ENCODE assay signal across 8 cellular contexts in the genomic region with DNA sequence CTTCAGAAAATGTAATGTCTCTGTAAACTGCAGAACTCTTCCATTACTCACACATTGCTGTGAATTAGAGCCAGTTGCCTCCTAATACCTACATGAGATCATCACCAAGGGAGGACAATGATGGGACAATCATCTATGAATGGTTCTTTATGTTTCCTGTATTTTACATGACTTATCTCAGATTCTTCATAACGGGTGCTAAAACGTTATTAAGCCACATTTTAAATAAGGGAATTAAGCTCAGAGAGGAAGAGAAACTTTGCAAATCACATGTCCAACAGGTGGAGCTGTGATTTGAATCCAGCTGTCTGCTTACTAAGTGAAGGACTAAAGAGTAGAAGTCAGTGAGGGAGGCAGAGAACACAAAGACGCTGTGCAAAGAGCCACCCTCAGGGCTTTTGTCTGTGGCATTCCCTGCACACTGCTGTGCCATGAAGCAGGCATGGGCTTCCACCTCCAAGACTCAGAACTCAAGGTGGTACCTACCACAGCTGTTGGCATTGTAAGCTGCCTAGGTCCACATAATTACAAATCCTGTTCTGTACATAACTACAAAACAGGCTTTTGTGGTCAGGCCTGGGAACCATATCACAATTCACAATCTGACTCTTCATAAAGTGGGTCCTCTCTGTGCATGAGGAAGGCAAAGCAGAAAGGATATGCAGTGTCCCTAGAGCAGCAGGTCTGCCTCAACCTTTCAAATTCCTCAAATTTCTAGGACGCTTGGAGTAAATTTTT. TPM values are rescaled to one million over a fixed set of nuclear protein-coding genes. Genes with fewer than 3 reads are reported as not detected.
DNase-seq lines count a peak whose midpoint lies in the region; ATAC-seq and TF ChIP-seq lines count a peak whose summit lies in the region.

No MANE protein-coding gene starts in this region.

- TF ChIP-seq POLR2A in lower leg skin (IDR thresholded peaks at IDR 0.05): no peak

- no peak overlapping the region for H2AFZ ChIP-seq in hepatocyte

- peaks cover 0 to 57% (median 42%) of the 10 kb centered on the region in 9 donors for H3K4me1 ChIP-seq in heart right ventricle
- H3K4me1 ChIP-seq in Panc1 (ENCODE audit: control insufficient read depth, insufficient read depth, low read length): peaks cover 11% of the 10 kb centered on the region
- H3K4me1 ChIP-seq in hepatocyte (ENCODE audit: insufficient read depth): peaks cover 32% of the 10 kb centered on the region
- H3K4me1 ChIP-seq in ascending aorta: no peaks in the 10 kb centered on the region

- WGBS in heart right ventricle, 2 donors: 30 to 32% methylated on average over 4 of the region's 4 CpGs
- 29% methylated on average over 4 of the region's 4 CpGs for WGBS in hepatocyte (ENCODE audit: low lambda C conversion rate, missing lambda C conversion rate)
- 28 to 31% methylated on average over 4 of the region's 4 CpGs for WGBS in lower leg skin, 2 donors

- CTCF ChIA-PET in Panc1 (lab: Charles Lee): no interaction called here

- H3K79me2 ChIP-seq in hepatocyte: peaks cover 79% of the 10 kb centered on the region

- H3K27ac ChIP-seq in heart right ventricle (peak overlapping the region in 1 of 10 donors; percentile 37), Panc1 (ENCODE audit: low read length) (peak overlapping the region; percentile 30; the same call in 1 of the 2 replicates), hepatocyte (peak overlapping the region; percentile 70), ascending aorta (no peak overlapping the region)

- POLR2A ChIA-PET in Panc1 (lab: Charles Lee): no interaction called here

- no peaks in the 10 kb centered on the region for H3K9me2 ChIP-seq in hepatocyte (replicated peaks; ENCODE audit: insufficient read depth)

- H3K27me3 ChIP-seq in heart right ventricle: no peaks in the 10 kb centered on the region
- no peaks in the 10 kb centered on the region for H3K27me3 ChIP-seq in Panc1 (ENCODE audit: control insufficient read depth, insufficient read depth, low read length)
- no peaks in the 10 kb centered on the region for H3K27me3 ChIP-seq in hepatocyte
- no peaks in the 10 kb centered on the region for H3K27me3 ChIP-seq in ascending aorta

- no peak overlapping the region for H3K4me3 ChIP-seq in heart right ventricle
- H3K4me3 ChIP-seq in Panc1 (ENCODE audit: low read depth in 2 of 2, low read length in 2 of 2): no peak overlapping the region
- no peak overlapping the region for H3K4me3 ChIP-seq in hepatocyte
- no peak overlapping the region for H3K4me3 ChIP-seq in ascending aorta
- H3K4me3 ChIP-seq in lower leg skin (ENCODE audit: low read depth, poor library complexity, severe bottlenecking): no peak overlapping the region

- no peaks in the 10 kb centered on the region for H4K20me1 ChIP-seq in hepatocyte (ENCODE audit: insufficient read depth, poor library complexity, severe bottlenecking)

- ATAC-seq in heart right ventricle (peak in 5 of 8 donors; percentile 45 to 58 (median 54)), HG02884 (IDR thresholded peaks at IDR 0.05; ENCODE audit: unreplicated experiment) (peak; percentile 59), Panc1 (peak; percentile 90)

- no TSS peak for BruUV-seq in Panc1 (replicated peaks; lab: Mats Ljungman, UMichigan)

- in situ Hi-C loops in Panc1 (cut with HindIII; ENCODE audit: low pct_unique_long_range_greater_than_20kb, low sequenced_read_pairs): no loop called here

- DNase-seq in heart right ventricle: no peak
- DNase-seq in cardiac septum (ENCODE audit: low spot score): no peak
- no peak for DNase-seq in Panc1 (ENCODE audit: low read depth, low spot score)
- DNase-seq in hepatocyte (ENCODE audit: low spot score): peak; percentile 41
- no peak for DNase-seq in ascending aorta (ENCODE audit: low spot score in 2 of 2)
- DNase-seq in lower leg skin (ENCODE audit: low spot score in 2 of 2): no peak
- DNase-seq in activated CD8-positive, alpha-beta memory T cell treated with anti-CD3 and anti-CD28 coated beads for 24 hours: no peak

- peak overlapping the region; percentile 24 for H3K4me2 ChIP-seq in hepatocyte

- H3K36me3 ChIP-seq in heart right ventricle (no peaks in the 10 kb centered on the region), Panc1 (ENCODE audit: control insufficient read depth, insufficient read depth, low read length) (no peaks in the 10 kb centered on the region), hepatocyte (replicated peaks; ENCODE audit: insufficient read depth, low read depth) (no peaks in the 10 kb centered on the region), ascending aorta (no peaks in the 10 kb centered on the region)

- TF ChIP-seq CTCF in heart right ventricle (IDR thresholded peaks at IDR 0.05): peak in 5 of 9 donors; percentile 22 to 51 (median 36)
- TF ChIP-seq CTCF in Panc1 (IDR thresholded peaks at IDR 0.05): peak; percentile 55
- TF ChIP-seq CTCF in hepatocyte (IDR thresholded peaks at IDR 0.05; ENCODE audit: poor library complexity): peak; percentile 35
- peak in 1 of 3 experiments; percentile 7 for TF ChIP-seq CTCF in ascending aorta (IDR thresholded peaks at IDR 0.05)
- no peak for TF ChIP-seq CTCF in lower leg skin (IDR thresholded peaks at IDR 0.05)

- intact Hi-C loops in heart right ventricle (cut with DNase I): loop anchor here in 1 of 10 donors (10.0 kb wide), 2 partner anchors 49 to 111 kb away; no protein-coding TSS in a partner anchor
- intact Hi-C loops in cardiac septum (cut with DNase I): loop anchor here (5.0 kb wide), 1 partner anchor 109 kb away; no protein-coding TSS in a partner anchor
- intact Hi-C loops in Panc1 (cut with micrococcal nuclease; ENCODE audit: unreplicated experiment): no loop called here
- intact Hi-C loops in ascending aorta (cut with DNase I): no loop called here
- intact Hi-C loops in lower leg skin (cut with DNase I; ENCODE audit: low total_unique reads): no loop called here

- H3K9me3 ChIP-seq in heart right ventricle (peaks cover 0 to 8% (median 0%) of the 10 kb centered on the region in 11 donors), Panc1 (ENCODE audit: control insufficient read depth, insufficient read depth, low read depth, low read length) (no peaks in the 10 kb centered on the region), hepatocyte (ENCODE audit: low read depth) (no peaks in the 10 kb centered on the region), ascending aorta (no peaks in the 10 kb centered on the region)

RNA-seq across cellular contexts. Expression of gene TBC1D9, which starts 12.8 kb away (rescaled TPM):
- 10 to 100 TPM in 9 of 10 donors, 1 to 10 TPM in 1; 9.9 to 20.3 (median 14.6) TPM for total RNA-seq in heart right ventricle
- polyA plus RNA-seq in heart right ventricle: 1 to 10 TPM; 4.4 to 8.3 TPM
- 15.0 TPM for total RNA-seq in cardiac septum
- 21.7 TPM for total RNA-seq in Panc1 (2021; ENCODE audit: unreplicated experiment)
- polyA plus RNA-seq in Panc1 (2012; ENCODE audit: insufficient read length): 15.5 TPM
- total RNA-seq in hepatocyte: 32.8 and 35.6 TPM in 2 replicates
- 10.0 and 10.5 TPM in 2 replicates for polyA plus RNA-seq in hepatocyte
- 25.5 TPM for total RNA-seq in ascending aorta
- 10 to 100 TPM in 1 of 4 donors, 1 to 10 TPM in 3; 5.7 to 13.0 (median 7.3) TPM for total RNA-seq in lower leg skin

Comparison
In these comparisons a context has a peak if more than half of its experiments do, and no peak if none do; other contexts are left out.
1. H3K27ac ChIP-seq: peak in Panc1 (single experiment) and hepatocyte (single experiment); none in ascending aorta (0 of 2).
2. CTCF ChIP-seq: peak in heart right ventricle (5 of 9), Panc1 (single experiment) and hepatocyte (single experiment); none in lower leg skin (0 of 3).
3. Peak in every context shown above with its lines, with median percentiles within 50 percentile points of each other: ATAC-seq.